Comparison of ENCODE assay signal across 22 cellular contexts in genomic region chr10:3651969-3652653, GRCh38.
"Had no signal": no experiment of that assay in that cellular context is flagged by ENCODE, and none has a peak within 500 bp of the region (broad histone marks: within the 10 kb centered on the region; RNA-seq: fewer than 3 reads in every experiment).

No MANE protein-coding gene starts in this region.

- H3K27me3 Mint-ChIP-seq: activated B cell treated with CpG ODN at 0.5 μM for 24 hours had no signal

- H3K27me3 ChIP-seq: gastroesophageal sphincter, right atrium auricular region, stomach, tibial artery had no signal

- H3K27ac ChIP-seq: epithelial cell of prostate, gastroesophageal sphincter, right atrium auricular region, stomach had no signal

- H3K9me3 ChIP-seq: gastroesophageal sphincter, right atrium auricular region, stomach, tibial artery had no signal

- H3K36me3 ChIP-seq: gastroesophageal sphincter, right atrium auricular region, stomach, tibial artery had no signal

- H3K27ac Mint-ChIP-seq: activated B cell treated with CpG ODN at 0.5 μM for 24 hours; activated CD8-positive, alpha-beta T cell treated with anti-CD3 and anti-CD28 coated beads for 36 hours; activated T-helper 17 cell treated with anti-CD3 and anti-CD28 coated beads, Interleukin-2, amount 50 U/mL, for 72 hours; dendritic cell treated with granulocyte-macrophage colony-stimulating factor and Interleukin-4, amounts not matched to agents 40 ng/mL and 50 ng/mL, for 4 days; stimulated activated naive B cell treated with anti-CD40 and anti-IgM and Interleukin-4, amounts not matched to agents 10 μg/mL and 1 μg/mL and 100 μg/mL, for 72 hours had no signal

- DNase-seq: activated B cell treated with CpG ODN at 0.5 μM for 24 hours; activated CD4-positive, alpha-beta T cell treated with anti-CD3 and anti-CD28 coated beads, Interleukin-2, amount 50 U/mL, for 1 hour; activated gamma-delta T cell treated with Interleukin-2 at 50 U/mL for 16 hours; activated naive CD4-positive, alpha-beta T cell treated with anti-CD3 and anti-CD28 coated beads, Interleukin-2, amount 50 U/mL, for 16 hours; amniotic stem cell; hippocampal formation; kidney; left colon; mammary epithelial cell; nucleus accumbens; stimulated activated naive B cell treated with anti-CD40 and anti-IgM and Interleukin-4, amounts not matched to agents 10 μg/mL and 1 μg/mL and 100 μg/mL, for 72 hours; stomach; tibial artery had no signal

- H3K4me1 ChIP-seq: right atrium auricular region, stomach had no signal

- H3K4me3 Mint-ChIP-seq: dendritic cell treated with granulocyte-macrophage colony-stimulating factor and Interleukin-4, amounts not matched to agents 40 ng/mL and 50 ng/mL, for 4 days had no signal

- H3K9me3 Mint-ChIP-seq: activated B cell treated with CpG ODN at 0.5 μM for 24 hours; activated CD8-positive, alpha-beta T cell treated with anti-CD3 and anti-CD28 coated beads for 36 hours; activated T-cell treated with anti-CD3 and anti-CD28 coated beads, Interleukin-2, amount 50 U/mL, for 4 hours; activated T-helper 17 cell treated with anti-CD3 and anti-CD28 coated beads, Interleukin-2, amount 50 U/mL, for 72 hours; central memory CD8-positive, alpha-beta T cell; dendritic cell treated with granulocyte-macrophage colony-stimulating factor and Interleukin-4, amounts not matched to agents 40 ng/mL and 50 ng/mL, for 4 days had no signal

- H3K4me3 ChIP-seq: smooth muscle cell had no signal
